1 cellular context compared by ENCODE assay signal in the genomic region with DNA sequence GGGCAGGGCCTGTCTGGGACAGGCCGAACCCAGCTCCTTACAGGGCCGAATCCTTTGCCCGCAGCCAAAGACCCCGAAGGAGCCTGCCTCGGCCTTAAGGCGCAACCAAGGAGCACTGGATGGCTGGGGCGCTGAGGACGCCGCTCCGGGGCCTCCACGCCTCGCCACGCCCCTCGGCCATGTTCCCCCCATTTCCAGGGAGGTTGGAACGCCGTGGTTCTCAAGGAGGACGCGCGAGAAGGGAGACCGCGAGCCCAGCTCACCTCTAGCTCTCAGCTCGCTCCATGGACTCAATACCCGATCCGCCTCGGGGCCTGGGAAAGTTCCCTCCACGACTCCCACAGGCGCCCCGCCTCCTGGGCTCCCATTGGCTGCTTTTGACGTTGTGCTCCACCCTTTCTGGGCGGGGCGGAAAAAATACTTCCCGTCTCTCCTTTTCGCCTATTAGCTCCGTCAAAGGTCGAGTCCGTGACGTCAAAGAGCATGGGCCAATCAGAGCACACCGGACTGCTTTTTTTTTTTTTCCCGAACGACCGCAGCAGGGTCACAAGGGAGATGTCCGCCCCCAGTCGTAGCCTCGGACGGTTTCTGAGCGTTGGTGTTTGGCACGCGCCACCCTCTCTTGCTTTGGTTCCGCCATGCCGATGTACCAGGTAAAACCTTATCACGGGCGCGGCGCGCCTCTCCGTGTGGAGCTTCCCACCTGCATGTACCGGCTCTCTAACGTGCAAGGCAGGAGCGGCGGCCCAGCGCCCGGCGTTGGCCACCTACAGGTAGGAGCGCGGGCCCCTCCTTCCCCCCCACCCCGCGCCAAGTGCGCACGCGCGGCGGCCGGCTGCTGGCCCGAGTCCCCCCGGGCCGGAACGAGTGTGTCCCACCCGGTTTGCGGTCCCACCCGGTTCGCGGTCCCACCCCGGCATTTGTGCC.
TF ChIP-seq lines count a peak whose summit lies in the region.

No MANE protein-coding gene starts in this region.

TF ChIP-seq in WTC11, 78 proteins besides CTCF, POLR2A, EP300 and RAD21 (continued from another document and continues in another):
- no peak for TF ChIP-seq ZNF532 (CRISPR knock-in tag; IDR thresholded peaks at IDR 0.05; ENCODE audit: borderline replicate concordance)
- no peak for TF ChIP-seq CBFB (CRISPR knock-in tag; IDR thresholded peaks at IDR 0.05; ENCODE audit: low read depth)
- peak; percentile 52; the same call in 1 of the 2 replicates for TF ChIP-seq MYBL2 (CRISPR knock-in tag; IDR thresholded peaks at IDR 0.05)
- TF ChIP-seq ARID4B (CRISPR knock-in tag; IDR thresholded peaks at IDR 0.05; ENCODE audit: borderline replicate concordance) = no peak; the same call in 1 of the 2 replicates
- TF ChIP-seq RELA (CRISPR knock-in tag; IDR thresholded peaks at IDR 0.05; ENCODE audit: borderline replicate concordance) = no peak; the same call in 1 of the 2 replicates
- TF ChIP-seq, protein P1, sequence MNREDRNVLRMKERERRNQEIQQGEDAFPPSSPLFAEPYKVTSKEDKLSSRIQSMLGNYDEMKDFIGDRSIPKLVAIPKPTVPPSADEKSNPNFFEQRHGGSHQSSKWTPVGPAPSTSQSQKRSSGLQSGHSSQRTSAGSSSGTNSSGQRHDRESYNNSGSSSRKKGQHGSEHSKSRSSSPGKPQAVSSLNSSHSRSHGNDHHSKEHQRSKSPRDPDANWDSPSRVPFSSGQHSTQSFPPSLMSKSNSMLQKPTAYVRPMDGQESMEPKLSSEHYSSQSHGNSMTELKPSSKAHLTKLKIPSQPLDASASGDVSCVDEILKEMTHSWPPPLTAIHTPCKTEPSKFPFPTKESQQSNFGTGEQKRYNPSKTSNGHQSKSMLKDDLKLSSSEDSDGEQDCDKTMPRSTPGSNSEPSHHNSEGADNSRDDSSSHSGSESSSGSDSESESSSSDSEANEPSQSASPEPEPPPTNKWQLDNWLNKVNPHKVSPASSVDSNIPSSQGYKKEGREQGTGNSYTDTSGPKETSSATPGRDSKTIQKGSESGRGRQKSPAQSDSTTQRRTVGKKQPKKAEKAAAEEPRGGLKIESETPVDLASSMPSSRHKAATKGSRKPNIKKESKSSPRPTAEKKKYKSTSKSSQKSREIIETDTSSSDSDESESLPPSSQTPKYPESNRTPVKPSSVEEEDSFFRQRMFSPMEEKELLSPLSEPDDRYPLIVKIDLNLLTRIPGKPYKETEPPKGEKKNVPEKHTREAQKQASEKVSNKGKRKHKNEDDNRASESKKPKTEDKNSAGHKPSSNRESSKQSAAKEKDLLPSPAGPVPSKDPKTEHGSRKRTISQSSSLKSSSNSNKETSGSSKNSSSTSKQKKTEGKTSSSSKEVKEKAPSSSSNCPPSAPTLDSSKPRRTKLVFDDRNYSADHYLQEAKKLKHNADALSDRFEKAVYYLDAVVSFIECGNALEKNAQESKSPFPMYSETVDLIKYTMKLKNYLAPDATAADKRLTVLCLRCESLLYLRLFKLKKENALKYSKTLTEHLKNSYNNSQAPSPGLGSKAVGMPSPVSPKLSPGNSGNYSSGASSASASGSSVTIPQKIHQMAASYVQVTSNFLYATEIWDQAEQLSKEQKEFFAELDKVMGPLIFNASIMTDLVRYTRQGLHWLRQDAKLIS (CRISPR knock-in tag; IDR thresholded peaks at IDR 0.05; ENCODE audit: borderline replicate concordance) = no peak
- no peak for TF ChIP-seq CDX4 (CRISPR knock-in tag; IDR thresholded peaks at IDR 0.05; ENCODE audit: borderline replicate concordance)
- 0 out of 2 replicates have a peak, but pooled peaks have one; percentile 28 for TF ChIP-seq ETV6 (CRISPR knock-in tag; IDR thresholded peaks at IDR 0.05)
- no peak for TF ChIP-seq ZNF263 (CRISPR knock-in tag; IDR thresholded peaks at IDR 0.05; ENCODE audit: low read depth)
- no peak for TF ChIP-seq ESRRA (CRISPR knock-in tag; IDR thresholded peaks at IDR 0.05; ENCODE audit: borderline replicate concordance)
- no peak for TF ChIP-seq TEAD1 (CRISPR knock-in tag; IDR thresholded peaks at IDR 0.05)
- no peak for TF ChIP-seq MLX (CRISPR knock-in tag; IDR thresholded peaks at IDR 0.05)
- peak; percentile 79 for TF ChIP-seq SP1 (CRISPR knock-in tag; conservative IDR thresholded peaks at IDR 0.05)
- TF ChIP-seq E2F4 (CRISPR knock-in tag; IDR thresholded peaks at IDR 0.05; ENCODE audit: borderline replicate concordance, low read depth) = no peak
- no peak for TF ChIP-seq PRRX2 (CRISPR knock-in tag; IDR thresholded peaks at IDR 0.05)
- TF ChIP-seq PREB (CRISPR knock-in tag; IDR thresholded peaks at IDR 0.05; ENCODE audit: borderline replicate concordance) = no peak
- no peak for TF ChIP-seq TP53 (CRISPR knock-in tag; IDR thresholded peaks at IDR 0.05)
- no peak for TF ChIP-seq RORB (CRISPR knock-in tag; IDR thresholded peaks at IDR 0.05)
- peak; percentile 64; the same call in 1 of the 2 replicates for TF ChIP-seq ZNF232 (CRISPR knock-in tag; IDR thresholded peaks at IDR 0.05)
- peak; percentile 49 for TF ChIP-seq FOXK1 (CRISPR knock-in tag; IDR thresholded peaks at IDR 0.05)
- peak; percentile 84 for TF ChIP-seq CREM (CRISPR knock-in tag; IDR thresholded peaks at IDR 0.05)
- TF ChIP-seq SMAD3 (CRISPR knock-in tag; IDR thresholded peaks at IDR 0.05; ENCODE audit: borderline replicate concordance) = no peak
- TF ChIP-seq E2F5 (CRISPR knock-in tag; IDR thresholded peaks at IDR 0.05) = peak; percentile 18; the same call in 1 of the 2 replicates
- no peak for TF ChIP-seq GABPB1 (CRISPR knock-in tag; IDR thresholded peaks at IDR 0.05)
- no peak for TF ChIP-seq TEAD4 (CRISPR knock-in tag; IDR thresholded peaks at IDR 0.05)
- TF ChIP-seq CREB1 (CRISPR knock-in tag; IDR thresholded peaks at IDR 0.05) = no peak
- no peak for TF ChIP-seq IRF2 (CRISPR knock-in tag; IDR thresholded peaks at IDR 0.05; ENCODE audit: borderline replicate concordance, low read depth)
- TF ChIP-seq, protein P2, sequence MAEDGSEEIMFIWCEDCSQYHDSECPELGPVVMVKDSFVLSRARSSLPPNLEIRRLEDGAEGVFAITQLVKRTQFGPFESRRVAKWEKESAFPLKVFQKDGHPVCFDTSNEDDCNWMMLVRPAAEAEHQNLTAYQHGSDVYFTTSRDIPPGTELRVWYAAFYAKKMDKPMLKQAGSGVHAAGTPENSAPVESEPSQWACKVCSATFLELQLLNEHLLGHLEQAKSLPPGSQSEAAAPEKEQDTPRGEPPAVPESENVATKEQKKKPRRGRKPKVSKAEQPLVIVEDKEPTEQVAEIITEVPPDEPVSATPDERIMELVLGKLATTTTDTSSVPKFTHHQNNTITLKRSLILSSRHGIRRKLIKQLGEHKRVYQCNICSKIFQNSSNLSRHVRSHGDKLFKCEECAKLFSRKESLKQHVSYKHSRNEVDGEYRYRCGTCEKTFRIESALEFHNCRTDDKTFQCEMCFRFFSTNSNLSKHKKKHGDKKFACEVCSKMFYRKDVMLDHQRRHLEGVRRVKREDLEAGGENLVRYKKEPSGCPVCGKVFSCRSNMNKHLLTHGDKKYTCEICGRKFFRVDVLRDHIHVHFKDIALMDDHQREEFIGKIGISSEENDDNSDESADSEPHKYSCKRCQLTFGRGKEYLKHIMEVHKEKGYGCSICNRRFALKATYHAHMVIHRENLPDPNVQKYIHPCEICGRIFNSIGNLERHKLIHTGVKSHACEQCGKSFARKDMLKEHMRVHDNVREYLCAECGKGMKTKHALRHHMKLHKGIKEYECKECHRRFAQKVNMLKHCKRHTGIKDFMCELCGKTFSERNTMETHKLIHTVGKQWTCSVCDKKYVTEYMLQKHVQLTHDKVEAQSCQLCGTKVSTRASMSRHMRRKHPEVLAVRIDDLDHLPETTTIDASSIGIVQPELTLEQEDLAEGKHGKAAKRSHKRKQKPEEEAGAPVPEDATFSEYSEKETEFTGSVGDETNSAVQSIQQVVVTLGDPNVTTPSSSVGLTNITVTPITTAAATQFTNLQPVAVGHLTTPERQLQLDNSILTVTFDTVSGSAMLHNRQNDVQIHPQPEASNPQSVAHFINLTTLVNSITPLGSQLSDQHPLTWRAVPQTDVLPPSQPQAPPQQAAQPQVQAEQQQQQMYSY (CRISPR knock-in tag; IDR thresholded peaks at IDR 0.05) = no peak
